Comparison of ENCODE assay signal across 1 cellular context in genomic region chr11:534197-534591, GRCh38.
TF ChIP-seq lines count a peak whose summit lies in the region.

No MANE protein-coding gene starts in this region.

TF ChIP-seq in A549, 52 proteins besides CTCF, POLR2A, EP300 and RAD21 (continued from another document):
- TF ChIP-seq E2F6 (IDR thresholded peaks at IDR 0.05; ENCODE audit: borderline replicate concordance, low read depth) (no peak), MYC (IDR thresholded peaks at IDR 0.05; ENCODE audit: borderline replicate concordance, low read length) (no peak), ZFP36 (IDR thresholded peaks at IDR 0.05; ENCODE audit: borderline replicate concordance, partially characterized antibody) (no peak), HOXB5 (CRISPR knock-in tag; IDR thresholded peaks at IDR 0.05) (no peak), ZNF302 (CRISPR knock-in tag; IDR thresholded peaks at IDR 0.05) (no peak), SMC3 (IDR thresholded peaks at IDR 0.05) (no peak), CHD4 (IDR thresholded peaks at IDR 0.05; ENCODE audit: borderline replicate concordance) (no peak)
